18 cellular contexts compared by ENCODE assay signal in the genomic region with DNA sequence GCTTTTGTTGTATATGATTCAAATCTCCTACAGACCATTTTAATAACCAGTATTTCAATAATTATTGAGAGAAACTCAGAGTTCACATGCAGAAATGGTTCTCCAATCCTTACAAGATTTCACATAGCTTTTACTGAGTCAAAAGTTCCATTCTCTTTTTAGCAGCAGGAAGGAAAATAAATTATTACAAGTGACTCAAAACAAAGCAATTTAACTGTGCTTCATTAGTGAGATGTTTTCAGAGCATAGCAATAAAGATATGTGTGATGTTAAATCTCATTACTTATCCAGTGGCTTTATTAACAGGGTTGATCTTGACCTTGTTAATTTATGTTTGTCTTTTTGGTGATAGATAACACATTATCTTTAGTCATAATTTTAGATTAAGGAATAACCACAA. TPM values are rescaled to one million over a fixed set of nuclear protein-coding genes. Genes with fewer than 3 reads are reported as not detected.
A peak's percentile ranks its signal among the peaks of the same experiment; 100 is the strongest.
DNase-seq lines count a peak whose midpoint lies in the region; FAIRE-seq and TF ChIP-seq lines count a peak whose summit lies in the region.
"Had no signal": no experiment of that assay in that cellular context is flagged by ENCODE, and none has a peak within 500 bp of the region (broad histone marks: within the 10 kb centered on the region; RNA-seq: fewer than 3 reads in every experiment).

No MANE protein-coding gene starts in this region.

- intact Hi-C loops in activated T-helper 2 cell treated with anti-CD3 and anti-CD28 coated beads, Interferon-gamma antibody, Interleukin-2, Interleukin-4, amounts not matched to agents 10 μg/mL and 5 μg/mL and 100 μg/mL, durations not matched to agents 14 hours and 24 hours and 36 hours (cut with micrococcal nuclease) = no loop called here

- H3K4me3 ChIP-seq in AG10803 (ENCODE audit: low read length) (no peak overlapping the region), SJSA1 (no peak overlapping the region), epithelial cell of proximal tubule (ENCODE audit: low read depth, low read length) (no peak overlapping the region)
- H3K4me3 ChIP-seq: lung had no signal

- DNase-seq in AG10803 (ENCODE audit: low read depth) (peak; percentile 74), SJSA1 (ENCODE audit: low read depth in 1 of 2, low spot score in 2 of 2) (peak in 1 of 2 experiments; percentile 33), epithelial cell of proximal tubule (ENCODE audit: low read depth) (peak; percentile 19), osteocyte (ENCODE audit: extremely low spot score, unreplicated experiment) (no peak), HTR-8/SVneo (ENCODE audit: insufficient read length, low spot score) (no peak), NOMO-1 (lab: John Stamatoyannopoulos, UW; ENCODE audit: unreplicated experiment in 2 of 2) (no peak)
- DNase-seq in activated T-helper 2 cell treated with anti-CD3 and anti-CD28 coated beads, Interferon-gamma antibody, Interleukin-2, Interleukin-4, amounts not matched to agents 10 μg/mL and 5 μg/mL and 100 μg/mL, durations not matched to agents 14 hours and 24 hours and 36 hours (ENCODE audit: low spot score) = no peak
- DNase-seq in activated T-cell treated with anti-CD3 and anti-CD28 coated beads, Interleukin-2, amount 50 U/mL, for 48 hours = no peak
- DNase-seq: AML-193; amygdala; DMS79; effector CD8-positive, alpha-beta T cell; hypothalamus; NCI-H1930; occipital lobe; stimulated activated CD4-positive, alpha-beta T cell treated with anti-CD3 and anti-CD28 coated beads, Interleukin-1b, Interleukin-23, amount 100 ng/mL, for 48 hours had no signal

- no peaks in the 10 kb centered on the region for H3K9me3 Mint-ChIP-seq in osteocyte (ENCODE audit: unreplicated experiment)
- no peaks in the 10 kb centered on the region for H3K9me3 Mint-ChIP-seq in activated T-helper 2 cell treated with anti-CD3 and anti-CD28 coated beads, Interferon-gamma antibody, Interleukin-2, Interleukin-4, amounts not matched to agents 10 μg/mL and 5 μg/mL and 100 μg/mL, durations not matched to agents 14 hours and 24 hours and 36 hours

- H3K36me3 ChIP-seq in SJSA1 = peaks cover 10% of the 10 kb centered on the region; the same call in 1 of the 2 replicates

- TF ChIP-seq CTCF in AG10803 (conservative IDR thresholded peaks at IDR 0.05; ENCODE audit: low read length) (no peak), epithelial cell of proximal tubule (conservative IDR thresholded peaks at IDR 0.05; ENCODE audit: low read depth, low read length) (no peak), osteocyte (IDR thresholded peaks at IDR 0.05) (no peak)

- H3K4me1 Mint-ChIP-seq in osteocyte (ENCODE audit: unreplicated experiment) = peaks cover 77% of the 10 kb centered on the region
- no peaks in the 10 kb centered on the region for H3K4me1 Mint-ChIP-seq in activated T-helper 2 cell treated with anti-CD3 and anti-CD28 coated beads, Interferon-gamma antibody, Interleukin-2, Interleukin-4, amounts not matched to agents 10 μg/mL and 5 μg/mL and 100 μg/mL, durations not matched to agents 14 hours and 24 hours and 36 hours (ENCODE audit: low read depth)

- no peak overlapping the region for H3K4me3 Mint-ChIP-seq in osteocyte (ENCODE audit: unreplicated experiment)
- H3K4me3 Mint-ChIP-seq in activated T-helper 2 cell treated with anti-CD3 and anti-CD28 coated beads, Interferon-gamma antibody, Interleukin-2, Interleukin-4, amounts not matched to agents 10 μg/mL and 5 μg/mL and 100 μg/mL, durations not matched to agents 14 hours and 24 hours and 36 hours (ENCODE audit: low read depth) = no peak overlapping the region

- H3K27ac Mint-ChIP-seq in osteocyte (ENCODE audit: unreplicated experiment) = peak overlapping the region; percentile 88
- no peak overlapping the region for H3K27ac Mint-ChIP-seq in activated T-helper 2 cell treated with anti-CD3 and anti-CD28 coated beads, Interferon-gamma antibody, Interleukin-2, Interleukin-4, amounts not matched to agents 10 μg/mL and 5 μg/mL and 100 μg/mL, durations not matched to agents 14 hours and 24 hours and 36 hours

- no peaks in the 10 kb centered on the region for H3K9me3 ChIP-seq in SJSA1 (replicated peaks)

- no peak for FAIRE-seq in HTR-8/SVneo (lab: Jason Lieb, UNC)
- FAIRE-seq: GM12891 had no signal

- H3K4me1 ChIP-seq in SJSA1 (replicated peaks) = peaks cover 84% of the 10 kb centered on the region

- H3K27ac ChIP-seq in SJSA1 = peak overlapping the region; percentile 57

- H3K36me3 Mint-ChIP-seq in osteocyte (ENCODE audit: unreplicated experiment) = no peaks in the 10 kb centered on the region
- no peaks in the 10 kb centered on the region for H3K36me3 Mint-ChIP-seq in activated T-helper 2 cell treated with anti-CD3 and anti-CD28 coated beads, Interferon-gamma antibody, Interleukin-2, Interleukin-4, amounts not matched to agents 10 μg/mL and 5 μg/mL and 100 μg/mL, durations not matched to agents 14 hours and 24 hours and 36 hours (ENCODE audit: low read depth)

- H3K27me3 Mint-ChIP-seq in osteocyte (ENCODE audit: unreplicated experiment) = no peaks in the 10 kb centered on the region
- peaks cover 17% of the 10 kb centered on the region for H3K27me3 Mint-ChIP-seq in activated T-helper 2 cell treated with anti-CD3 and anti-CD28 coated beads, Interferon-gamma antibody, Interleukin-2, Interleukin-4, amounts not matched to agents 10 μg/mL and 5 μg/mL and 100 μg/mL, durations not matched to agents 14 hours and 24 hours and 36 hours (ENCODE audit: low read depth)

- no peaks in the 10 kb centered on the region for H3K27me3 ChIP-seq in SJSA1 (replicated peaks)

RNA-seq across cellular contexts. Expression of a gene that starts 22.0 kb away (rescaled TPM):
- total RNA-seq in SJSA1 (2014; rRNA removed; shearing (Covaris generic)) = 31.5 and 52.7 TPM in 2 replicates
- total RNA-seq in epithelial cell of proximal tubule = 12.5 and 15.5 TPM in 2 replicates
- total RNA-seq in osteocyte = 47.5 and 51.0 TPM in 2 replicates
- 0.48 TPM in 1 of 2 replicates, not detected in the other for total RNA-seq in activated T-helper 2 cell treated with anti-CD3 and anti-CD28 coated beads, Interferon-gamma antibody, Interleukin-2, Interleukin-4, amounts not matched to agents 10 μg/mL and 5 μg/mL and 100 μg/mL, durations not matched to agents 14 hours and 24 hours and 36 hours

Comparison
In these comparisons a context has a peak if more than half of its experiments do, and no peak if none do; other contexts are left out.
1. DNase-seq: peak in AG10803 (single experiment) and epithelial cell of proximal tubule (single experiment); none in osteocyte (single experiment), HTR-8/SVneo (single experiment), NOMO-1 (0 of 2), activated T-helper 2 cell treated with anti-CD3 and anti-CD28 coated beads, Interferon-gamma antibody, Interleukin-2, Interleukin-4, amounts not matched to agents 10 μg/mL and 5 μg/mL and 100 μg/mL, durations not matched to agents 14 hours and 24 hours and 36 hours (single experiment) and activated T-cell treated with anti-CD3 and anti-CD28 coated beads, Interleukin-2, amount 50 U/mL, for 48 hours (0 of 2).